In genomic region chrX:48538641-48539344, GRCh38 we compare ENCODE assay signal across 8 cellular contexts. TPM values are rescaled to one million over a fixed set of nuclear protein-coding genes. Genes with fewer than 3 reads are reported as not detected.
A peak's percentile ranks its signal among the peaks of the same experiment; 100 is the strongest.
DNase-seq lines count a peak whose midpoint lies in the region; ATAC-seq, FAIRE-seq and TF ChIP-seq lines count a peak whose summit lies in the region.

No MANE protein-coding gene starts in this region.

- H3K4me1 Mint-ChIP-seq in activated T-cell treated with anti-CD3 and anti-CD28 coated beads, Interleukin-2, amount 50 U/mL, for 72 hours (ENCODE audit: low read depth): peaks cover 17% of the 10 kb centered on the region
- H3K4me1 Mint-ChIP-seq in astrocyte (ENCODE audit: low read depth, unreplicated experiment) (peaks cover 8% of the 10 kb centered on the region), memory B cell (peaks cover 16% of the 10 kb centered on the region)

- no peak for ATAC-seq in activated T-cell treated with anti-CD3 and anti-CD28 coated beads, Interleukin-2, amount 50 U/mL, for 72 hours (replicated peaks in 1 of 2)
- no peak for ATAC-seq in memory B cell (ENCODE audit: low read depth)

- H3K79me2 ChIP-seq in astrocyte (ENCODE audit: insufficient read depth, low read length): peaks cover 22% of the 10 kb centered on the region

- no peak for TF ChIP-seq CTCF in astrocyte (IDR thresholded peaks at IDR 0.05; ENCODE audit: insufficient read depth, low read depth, low read length)
- TF ChIP-seq CTCF in transverse colon (IDR thresholded peaks at IDR 0.05): no peak
- TF ChIP-seq CTCF in GM10248 (IDR thresholded peaks at IDR 0.05; ENCODE audit: control extremely low read depth, extremely low read depth, low read depth, missing control alignments): no peak

- H3K36me3 ChIP-seq in astrocyte (ENCODE audit: insufficient read depth, low read length): no peaks in the 10 kb centered on the region
- no peaks in the 10 kb centered on the region for H3K36me3 ChIP-seq in transverse colon

- no peak for TF ChIP-seq EP300 in transverse colon (IDR thresholded peaks at IDR 0.05; ENCODE audit: low read depth)

- H3K9me3 ChIP-seq in astrocyte (ENCODE audit: insufficient read depth, low read depth, low read length) (no peaks in the 10 kb centered on the region), transverse colon (no peaks in the 10 kb centered on the region)

- H3K27ac ChIP-seq in astrocyte (ENCODE audit: low read depth, low read length): peak overlapping the region; percentile 73
- H3K27ac ChIP-seq in transverse colon: peak overlapping the region; percentile 87 to 92 (median 90)

- in situ Hi-C loops in transverse colon (cut with MboI; ENCODE audit: low pct_ligation_motif_present in 1 of 4, low pct_unique_long_range_greater_than_20kb in 1 of 4, low sequenced_read_pairs in 3 of 4): no loop called here

- CTCF ChIA-PET in GM10248 (lab: Yijun Ruan, JAX): interaction anchor here (1.0 to 2.6 kb wide), 5 partner anchors 10 to 109 kb away, joined by 3 to 16 read pairs (median 4); no protein-coding TSS in a partner anchor

- FAIRE-seq in astrocyte (lab: Jason Lieb, UNC): no peak

- peak overlapping the region; percentile 86 for H3K4me2 ChIP-seq in astrocyte (ENCODE audit: low read length)

- peak overlapping the region; percentile 90 for H3K9ac ChIP-seq in astrocyte (ENCODE audit: low read length)

- H2AFZ ChIP-seq in astrocyte (ENCODE audit: low read depth, low read length): peak overlapping the region; percentile 41

- no peak for TF ChIP-seq POLR2A in transverse colon (IDR thresholded peaks at IDR 0.05)

- peak overlapping the region; percentile 82 to 99 for H3K4me3 Mint-ChIP-seq in activated T-cell treated with anti-CD3 and anti-CD28 coated beads, Interleukin-2, amount 50 U/mL, for 72 hours
- H3K4me3 Mint-ChIP-seq in astrocyte (ENCODE audit: unreplicated experiment) (peak overlapping the region; percentile 93), memory B cell (peak overlapping the region; percentile 92)

- H4K20me1 ChIP-seq in astrocyte (ENCODE audit: insufficient read depth, low read length): peaks cover 6% of the 10 kb centered on the region

- H3K27me3 ChIP-seq in astrocyte (ENCODE audit: insufficient read depth, low read length): no peaks in the 10 kb centered on the region
- no peaks in the 10 kb centered on the region for H3K27me3 ChIP-seq in transverse colon

- no peak overlapping the region for H3K4me3 ChIP-seq in astrocyte (ENCODE audit: insufficient read depth, low read depth, low read length)
- H3K4me3 ChIP-seq in transverse colon: peak overlapping the region in 2 of 4 donors; percentile 57 to 73

- H3K4me1 ChIP-seq in astrocyte (ENCODE audit: insufficient read depth, low read length) (peaks cover 6% of the 10 kb centered on the region), transverse colon (peaks cover 0 to 10% (median 4%) of the 10 kb centered on the region in 4 donors)

- POLR2A ChIA-PET in GM10248 (lab: Yijun Ruan, JAX): interaction anchor here (0.9 to 1.0 kb wide), 2 partner anchors 11 to 17 kb away, joined by 4 read pairs; partner anchors contain the start of gene EBP

- H3K27me3 Mint-ChIP-seq in activated T-cell treated with anti-CD3 and anti-CD28 coated beads, Interleukin-2, amount 50 U/mL, for 72 hours (ENCODE audit: low read depth): no peaks in the 10 kb centered on the region
- H3K27me3 Mint-ChIP-seq in astrocyte (ENCODE audit: low read depth, unreplicated experiment) (no peaks in the 10 kb centered on the region), memory B cell (no peaks in the 10 kb centered on the region)

- H3K9me3 Mint-ChIP-seq in activated T-cell treated with anti-CD3 and anti-CD28 coated beads, Interleukin-2, amount 50 U/mL, for 72 hours: no peaks in the 10 kb centered on the region
- H3K9me3 Mint-ChIP-seq in astrocyte (ENCODE audit: unreplicated experiment) (no peaks in the 10 kb centered on the region), memory B cell (no peaks in the 10 kb centered on the region)

- no peak overlapping the region for H3K27ac Mint-ChIP-seq in activated T-cell treated with anti-CD3 and anti-CD28 coated beads, Interleukin-2, amount 50 U/mL, for 72 hours
- H3K27ac Mint-ChIP-seq in astrocyte (ENCODE audit: unreplicated experiment) (peak overlapping the region; percentile 53), memory B cell (peak overlapping the region; percentile 93)

- H3K36me3 Mint-ChIP-seq in activated T-cell treated with anti-CD3 and anti-CD28 coated beads, Interleukin-2, amount 50 U/mL, for 72 hours (ENCODE audit: insufficient read depth in 2 of 2): peaks cover 3 to 6% of the 10 kb centered on the region in 2 donors
- H3K36me3 Mint-ChIP-seq in astrocyte (ENCODE audit: low read depth, unreplicated experiment) (no peaks in the 10 kb centered on the region), memory B cell (no peaks in the 10 kb centered on the region)

- intact Hi-C loops in transverse colon (cut with DNase I; ENCODE audit: low total_unique reads): no loop called here

- DNase-seq in activated T-cell treated with anti-CD3 and anti-CD28 coated beads, Interleukin-2, amount 50 U/mL, for 72 hours: no peak
- DNase-seq in activated T-cell treated with anti-CD3 and anti-CD28 coated beads for 4 hours (no peak), astrocyte (ENCODE audit: low read depth) (no peak), memory B cell (ENCODE audit: low spot score in 2 of 2) (no peak), transverse colon (no peak), NOMO-1 treated with DMSO at 0.1 percent for 48 hours (lab: John Stamatoyannopoulos, UW; ENCODE audit: unreplicated experiment) (no peak), GM10248 (ENCODE audit: extremely low spot score) (no peak)
- no peak for DNase-seq in activated CD8-positive, alpha-beta memory T cell treated with anti-CD3 and anti-CD28 coated beads, Interleukin-2, amount 50 U/mL, for 48 hours

- WGBS in transverse colon (ENCODE audit: low coverage in 1 of 2), 2 donors: 83% methylated on average over 23 of the region's 23 CpGs; no CpG with 5 or more reads in 1 of the 2 donors

RNA-seq across cellular contexts. Expression of gene TBC1D25, which starts 0.7 kb away (rescaled TPM):
- 10 to 100 TPM; 20.4 to 20.5 TPM for total RNA-seq in activated T-cell treated with anti-CD3 and anti-CD28 coated beads, Interleukin-2, amount 50 U/mL, for 72 hours
- total RNA-seq in astrocyte (13.1 and 13.6 TPM in 2 replicates), transverse colon (10 to 100 TPM in 3 of 4 donors, 1 to 10 TPM in 1; 8.1 to 27.7 (median 13.3) TPM)

RNA-seq across cellular contexts. Expression of gene EBP, which starts 17.2 kb away (rescaled TPM):
- total RNA-seq in activated T-cell treated with anti-CD3 and anti-CD28 coated beads, Interleukin-2, amount 50 U/mL, for 72 hours: 100 to 1,000 TPM; 112 to 113 TPM
- total RNA-seq in astrocyte (50.0 and 66.0 TPM in 2 replicates), transverse colon (10 to 100 TPM; 19.9 to 88.7 (median 67.6) TPM)

RNA-seq across cellular contexts. Expression of gene PORCN, which starts 30.0 kb away (rescaled TPM):
- total RNA-seq in activated T-cell treated with anti-CD3 and anti-CD28 coated beads, Interleukin-2, amount 50 U/mL, for 72 hours: 10 to 100 TPM; 19.4 to 20.3 TPM
- total RNA-seq in astrocyte: 30.3 and 30.5 TPM in 2 replicates
- total RNA-seq in transverse colon: 10 to 100 TPM in 1 of 4 donors, 1 to 10 TPM in 3; 1.5 to 10.1 (median 8.2) TPM

RNA-seq across cellular contexts. Expression of gene RBM3, which starts 35.5 kb away (rescaled TPM):
- 100 to 1,000 TPM; 183 to 225 TPM for total RNA-seq in activated T-cell treated with anti-CD3 and anti-CD28 coated beads, Interleukin-2, amount 50 U/mL, for 72 hours
- total RNA-seq in astrocyte: 264 and 265 TPM in 2 replicates
- total RNA-seq in transverse colon: 100 to 1,000 TPM in 3 of 4 donors, 10 to 100 TPM in 1; 65.7 to 157 (median 127) TPM

RNA-seq across cellular contexts. Expression of gene WDR13, which starts 58.5 kb away (rescaled TPM):
- total RNA-seq in activated T-cell treated with anti-CD3 and anti-CD28 coated beads, Interleukin-2, amount 50 U/mL, for 72 hours: 10 to 100 TPM; 55.7 to 59.9 TPM
- total RNA-seq in astrocyte (63.4 and 65.4 TPM in 2 replicates), transverse colon (100 to 1,000 TPM in 3 of 4 donors, 10 to 100 TPM in 1; 96.5 to 238 (median 184) TPM)
